In the genomic region with DNA sequence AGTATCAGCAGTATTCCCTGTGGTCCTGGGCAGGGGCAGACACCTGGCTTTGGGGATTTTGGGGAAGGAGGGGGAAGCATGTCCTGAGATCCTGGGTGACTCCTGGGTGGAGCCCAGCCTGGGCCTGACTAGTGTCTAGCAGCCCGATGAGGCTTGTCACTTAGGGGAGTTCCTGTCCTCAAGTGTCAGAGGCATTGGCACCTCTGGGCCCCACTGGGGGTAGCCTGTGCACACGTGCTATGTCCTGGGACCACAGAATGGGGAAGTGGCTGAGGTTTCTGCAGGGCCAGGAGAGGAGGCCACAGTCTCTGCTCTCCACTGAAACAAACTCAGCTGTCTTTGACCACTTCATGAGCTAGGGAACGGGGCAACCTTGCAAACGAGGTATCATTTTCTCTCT, we compare ENCODE assay signal across 23 cellular contexts. TPM values are rescaled to one million over a fixed set of nuclear protein-coding genes. Genes with fewer than 3 reads are reported as not detected.
DNase-seq lines count a peak whose midpoint lies in the region; ATAC-seq and TF ChIP-seq lines count a peak whose summit lies in the region.
"Had no signal": no experiment of that assay in that cellular context is flagged by ENCODE, and none has a peak within 500 bp of the region (broad histone marks: within the 10 kb centered on the region; RNA-seq: fewer than 3 reads in every experiment).

No MANE protein-coding gene starts in this region.

- H3K27me3 ChIP-seq in OCI-LY3 (ENCODE audit: low read depth, low read length), result peaks cover 4% of the 10 kb centered on the region; the same call in 1 of the 2 replicates
- H3K27me3 ChIP-seq: body of pancreas, right atrium auricular region, thyroid gland had no signal

- H3K4me2 ChIP-seq in OCI-LY3 (ENCODE audit: low read length), result peak overlapping the region; percentile 24
- H3K4me2 ChIP-seq: hepatocyte, PC-9 had no signal

- CTCF ChIA-PET in T-cell (lab: Charles Lee), result no interaction called here

- H3K4me3 ChIP-seq in OCI-LY3 (ENCODE audit: low read length), result no peak overlapping the region
- H3K4me3 ChIP-seq: body of pancreas, coronary artery, hepatocyte, PC-9, right atrium auricular region, SJSA1, thyroid gland had no signal

- DNase-seq in posterior vena cava (ENCODE audit: low spot score) (peak; percentile 25), T-cell (no peak), retina (no peak)
- DNase-seq: activated naive CD8-positive, alpha-beta T cell treated with anti-CD3 and anti-CD28 coated beads, Interleukin-2, amount 10 ng/mL, durations not matched to agents 7 days and 5 days; body of pancreas; CD8-positive, alpha-beta T cell; DMS79; NCI-H1436; NCI-H2171 treated with DMSO at 0.1 percent for 48 hours; NCI-H69; PC-9; stimulated activated naive CD4-positive, alpha-beta T cell treated with Interleukin-2 at 50 U/mL for 16 hours; thyroid gland had no signal

- H3K36me3 ChIP-seq in OCI-LY3 (replicated peaks; ENCODE audit: low read depth, low read length), result no peaks in the 10 kb centered on the region
- H3K36me3 ChIP-seq: right atrium auricular region, SJSA1, thyroid gland had no signal

- intact Hi-C loops in posterior vena cava (cut with DNase I), result no loop called here

- no peaks in the 10 kb centered on the region for H3K79me2 ChIP-seq in OCI-LY3 (ENCODE audit: low read length)
- H3K79me2 ChIP-seq: hepatocyte had no signal

- H3K4me3 Mint-ChIP-seq in T-cell, result no peak overlapping the region
- H3K4me3 Mint-ChIP-seq: activated naive CD8-positive, alpha-beta T cell treated with anti-CD3 and anti-CD28 coated beads, Interleukin-2, amount 10 ng/mL, durations not matched to agents 7 days and 5 days; CD8-positive, alpha-beta T cell had no signal

- no peaks in the 10 kb centered on the region for H3K36me3 Mint-ChIP-seq in T-cell
- H3K36me3 Mint-ChIP-seq: activated naive CD8-positive, alpha-beta T cell treated with anti-CD3 and anti-CD28 coated beads, Interleukin-2, amount 10 ng/mL, durations not matched to agents 7 days and 5 days; CD8-positive, alpha-beta T cell had no signal

- H3K9ac ChIP-seq in OCI-LY3 (ENCODE audit: low read length), result no peak overlapping the region

- H3K4me1 Mint-ChIP-seq in T-cell, result no peaks in the 10 kb centered on the region
- H3K4me1 Mint-ChIP-seq: activated naive CD8-positive, alpha-beta T cell treated with anti-CD3 and anti-CD28 coated beads, Interleukin-2, amount 10 ng/mL, durations not matched to agents 7 days and 5 days had no signal

- no peak overlapping the region for H3K27ac Mint-ChIP-seq in T-cell
- H3K27ac Mint-ChIP-seq: activated naive CD8-positive, alpha-beta T cell treated with anti-CD3 and anti-CD28 coated beads, Interleukin-2, amount 10 ng/mL, durations not matched to agents 7 days and 5 days; CD8-positive, alpha-beta T cell had no signal

- peaks cover 26 to 35% of the 10 kb centered on the region in 2 donors for H3K27me3 Mint-ChIP-seq in T-cell

- no peak overlapping the region for H2AFZ ChIP-seq in OCI-LY3 (ENCODE audit: low read depth, low read length)
- H2AFZ ChIP-seq: hepatocyte, PC-9 had no signal

- POLR2A ChIA-PET in T-cell (lab: Charles Lee), result no interaction called here

- ATAC-seq in GM18511 (IDR thresholded peaks at IDR 0.05; ENCODE audit: unreplicated experiment) (peak; percentile 72), HG02759 (IDR thresholded peaks at IDR 0.05; ENCODE audit: unreplicated experiment) (peak; percentile 92), GM21529 (IDR thresholded peaks at IDR 0.05; ENCODE audit: unreplicated experiment) (no peak), T-cell (replicated peaks in 1 of 4) (no peak)
- ATAC-seq: activated CD4-positive, CD25-positive, alpha-beta regulatory T cell treated with anti-CD3 and anti-CD28 coated beads, Interleukin-2, amount 50 U/mL, for 24 hours; body of pancreas; CD8-positive, alpha-beta T cell had no signal

- no peaks in the 10 kb centered on the region for H4K20me1 ChIP-seq in OCI-LY3 (ENCODE audit: insufficient read depth, low read length)

- no peaks in the 10 kb centered on the region for H3K9me3 ChIP-seq in OCI-LY3 (ENCODE audit: insufficient read depth, low read length)
- H3K9me3 ChIP-seq: body of pancreas, right atrium auricular region, SJSA1, thyroid gland had no signal

- H3K27ac ChIP-seq in OCI-LY3 (ENCODE audit: low read length), result no peak overlapping the region
- H3K27ac ChIP-seq: body of pancreas, coronary artery, hepatocyte, PC-9, right atrium auricular region, SJSA1, thyroid gland had no signal

- H3K9me3 Mint-ChIP-seq in T-cell, result no peaks in the 10 kb centered on the region
- H3K9me3 Mint-ChIP-seq: activated naive CD8-positive, alpha-beta T cell treated with anti-CD3 and anti-CD28 coated beads, Interleukin-2, amount 10 ng/mL, durations not matched to agents 7 days and 5 days; CD8-positive, alpha-beta T cell had no signal

- TF ChIP-seq CTCF in OCI-LY3 (IDR thresholded peaks at IDR 0.05; ENCODE audit: low read depth, low read length), result no peak

- H3K4me1 ChIP-seq in OCI-LY3 (ENCODE audit: low read length), result peaks cover 11% of the 10 kb centered on the region
- H3K4me1 ChIP-seq: body of pancreas, right atrium auricular region, SJSA1, thyroid gland had no signal

RNA-seq across cellular contexts. Expression of a gene that starts 31.5 kb away (rescaled TPM):
- 10 to 100 TPM; 41.1 to 42.6 TPM for total RNA-seq in posterior vena cava
- total RNA-seq in T-cell, result under 1 TPM in 1 of 5 donors, not detected in 4; 0.23 TPM
- total RNA-seq: activated CD8-positive, alpha-beta memory T cell treated with anti-CD3 and anti-CD28 coated beads for 36 hours; activated naive CD8-positive, alpha-beta T cell treated with anti-CD3 and anti-CD28 coated beads, Interleukin-2, amount 10 ng/mL, durations not matched to agents 7 days and 5 days; CD8-positive, alpha-beta T cell had no signal

Comparison
In these comparisons a context has a peak if more than half of its experiments do, and no peak if none do; other contexts are left out.
1. ATAC-seq: peak in GM18511 (single experiment) and HG02759 (single experiment); none in GM21529 (single experiment) and T-cell (0 of 4).
2. RNA of a gene that starts 31.5 kb away (total RNA-seq): 41.1 to 42.6 TPM in posterior vena cava; 0.23 TPM in T-cell; every median in the first group is over 10 times any median in the second.